Comparison of ENCODE assay signal across 12 cellular contexts in genomic region chr6:105178110-105178509, GRCh38. TPM values are rescaled to one million over a fixed set of nuclear protein-coding genes. Genes with fewer than 3 reads are reported as not detected.
DNase-seq lines count a peak whose midpoint lies in the region; ATAC-seq and TF ChIP-seq lines count a peak whose summit lies in the region.
"Had no signal": no experiment of that assay in that cellular context is flagged by ENCODE, and none has a peak within 500 bp of the region (broad histone marks: within the 10 kb centered on the region; RNA-seq: fewer than 3 reads in every experiment).

No MANE protein-coding gene starts in this region.

- peak overlapping the region; percentile 90 for H3K9ac ChIP-seq in PC-3 (ENCODE audit: low read length)

- TF ChIP-seq EP300 in gastroesophageal sphincter (IDR thresholded peaks at IDR 0.05): no peak

- H3K4me1 ChIP-seq in PC-3 (ENCODE audit: insufficient read depth, low read length) (peaks cover 29% of the 10 kb centered on the region), osteoblast (ENCODE audit: insufficient read depth, low read length) (peaks cover 24% of the 10 kb centered on the region), gastroesophageal sphincter (peaks cover 0 to 17% (median 0%) of the 10 kb centered on the region in 3 donors)

- peak; percentile 33 for ATAC-seq in PC-3
- no peak for ATAC-seq in gastroesophageal sphincter
- no peak for ATAC-seq in GM19395 (IDR thresholded peaks at IDR 0.05; ENCODE audit: unreplicated experiment)
- ATAC-seq in GM21360 (IDR thresholded peaks at IDR 0.05; ENCODE audit: unreplicated experiment): no peak

- TF ChIP-seq CTCF in PC-3 (conservative IDR thresholded peaks at IDR 0.05; ENCODE audit: low read depth, low read length): no peak
- no peak for TF ChIP-seq CTCF in osteoblast (IDR thresholded peaks at IDR 0.05; ENCODE audit: extremely low read depth, low read depth, low read length)
- no peak for TF ChIP-seq CTCF in gastroesophageal sphincter (IDR thresholded peaks at IDR 0.05)

- H3K4me3 ChIP-seq in PC-3 (ENCODE audit: low read length) (peak overlapping the region; percentile 89), osteoblast (ENCODE audit: insufficient read depth, low read length) (peak overlapping the region; percentile 82), gastroesophageal sphincter (no peak overlapping the region)

- H3K27ac ChIP-seq in PC-3 (ENCODE audit: low read length) (peak overlapping the region; percentile 92), osteoblast (ENCODE audit: low read depth, low read length) (peak overlapping the region; percentile 90), gastroesophageal sphincter (no peak overlapping the region)
- H3K27ac ChIP-seq: neutrophil had no signal

- BruUV-seq in PC-3 (replicated peaks; lab: Mats Ljungman, UMichigan): no TSS peak

- no peak overlapping the region for H2AFZ ChIP-seq in PC-3 (ENCODE audit: low read length)
- H2AFZ ChIP-seq in osteoblast (ENCODE audit: low read length): no peak overlapping the region

- H3K27me3 ChIP-seq in PC-3 (ENCODE audit: low read length): no peaks in the 10 kb centered on the region
- no peaks in the 10 kb centered on the region for H3K27me3 ChIP-seq in osteoblast (ENCODE audit: insufficient read depth, low read length)
- peaks cover 66% of the 10 kb centered on the region for H3K27me3 ChIP-seq in gastroesophageal sphincter

- no peaks in the 10 kb centered on the region for H3F3A ChIP-seq in PC-3 (ENCODE audit: low read length, unreplicated experiment)

- intact Hi-C loops in PC-3 (cut with micrococcal nuclease): loop anchor here (2.0 to 5.0 kb wide), 5 partner anchors 33 to 224 kb away; partner anchors contain the start of gene PREP

- H4K20me1 ChIP-seq in PC-3 (ENCODE audit: low read length): no peaks in the 10 kb centered on the region
- H4K20me1 ChIP-seq in osteoblast (ENCODE audit: insufficient read depth, low read length): no peaks in the 10 kb centered on the region

- H3K4me2 ChIP-seq in PC-3 (ENCODE audit: low read length) (peak overlapping the region; percentile 81), osteoblast (ENCODE audit: insufficient read depth, low read length) (peak overlapping the region; percentile 86)

- H3K9me2 ChIP-seq in PC-3 (replicated peaks; ENCODE audit: low read length): no peaks in the 10 kb centered on the region

- CTCF ChIA-PET in PC-3 (lab: Charles Lee): interaction anchor here (0.7 kb wide), 1 partner anchor 185 kb away, joined by 6 read pairs; no protein-coding TSS in a partner anchor

- DNase-seq in EL (peak; percentile 87), PC-3 (peak; percentile 85), dermis blood vessel endothelial cell (peak; percentile 13), osteoblast (ENCODE audit: insufficient read length, low spot score, missing footprints) (peak; percentile 86), activated gamma-delta T cell (lab: John Stamatoyannopoulos, UW) (no peak)
- DNase-seq: activated CD4-positive, alpha-beta T cell treated with anti-CD3 and anti-CD28 coated beads, Interleukin-2, amount 50 U/mL, for 1 hour; DND-41; NCI-H2029 treated with DMSO at 0.1 percent for 48 hours had no signal

- 0 out of 2 replicates have a peak, but pooled peaks cover 4% of the 10 kb centered on the region for H3K36me3 ChIP-seq in PC-3 (ENCODE audit: low read depth, low read length)
- no peaks in the 10 kb centered on the region for H3K36me3 ChIP-seq in osteoblast (ENCODE audit: insufficient read depth, low read length)
- H3K36me3 ChIP-seq in gastroesophageal sphincter: no peaks in the 10 kb centered on the region
- H3K36me3 ChIP-seq: neutrophil had no signal

- TF ChIP-seq POLR2A in gastroesophageal sphincter (IDR thresholded peaks at IDR 0.05): no peak

- WGBS in gastroesophageal sphincter (ENCODE audit: low coverage in 1 of 2), 2 donors: 53 to 75% methylated on average over 1 of the region's 1 CpG

- H3K9me3 ChIP-seq in PC-3 (ENCODE audit: low read length) (no peaks in the 10 kb centered on the region), osteoblast (ENCODE audit: low read depth, low read length) (no peaks in the 10 kb centered on the region), gastroesophageal sphincter (no peaks in the 10 kb centered on the region)
- H3K9me3 ChIP-seq: neutrophil had no signal

- POLR2A ChIA-PET in PC-3 (lab: Charles Lee; ENCODE audit: unreplicated experiment): no interaction called here

- H3K79me2 ChIP-seq in PC-3 (ENCODE audit: low read length) (peaks cover 62% of the 10 kb centered on the region), osteoblast (ENCODE audit: insufficient read depth, low read length) (peaks cover 37% of the 10 kb centered on the region)

RNA-seq across cellular contexts. Expression of gene POPDC3, which starts 1.7 kb away (rescaled TPM):
- total RNA-seq in PC-3 (2014; rRNA removed) (31.6 and 41.4 TPM in 2 replicates), dermis blood vessel endothelial cell (0.17 TPM in 1 of 2 replicates, not detected in the other), osteoblast (32.6 and 41.8 TPM in 2 replicates), gastroesophageal sphincter (1 to 10 TPM in 1 of 4 donors, not detected in 3; 1.5 TPM)

Comparison
In these comparisons a context has a peak if more than half of its experiments do, and no peak if none do; other contexts are left out.
1. H3K27ac ChIP-seq: peak in PC-3 (single experiment) and osteoblast (single experiment); none in gastroesophageal sphincter (0 of 4).
2. H3K4me3 ChIP-seq: peak in PC-3 (single experiment) and osteoblast (single experiment); none in gastroesophageal sphincter (0 of 2).
3. RNA of gene POPDC3, which starts 1.7 kb away (total RNA-seq): 31.6 to 41.4 TPM in PC-3 and 32.6 to 41.8 TPM in osteoblast; 0.17 TPM in dermis blood vessel endothelial cell and 1.5 TPM in gastroesophageal sphincter; every median in the first group is over 10 times any median in the second.